1 cellular context compared by ENCODE assay signal in genomic region chr2:219045937-219046550, GRCh38.
TF ChIP-seq lines count a peak whose summit lies in the region.

No MANE protein-coding gene starts in this region.

TF ChIP-seq in HepG2, 621 proteins besides CTCF, POLR2A, EP300 and RAD21 (continued from another document and continues in another):
- no peak for TF ChIP-seq CHD2 (IDR thresholded peaks at IDR 0.05; ENCODE audit: low read depth, low read length)
- no peak for TF ChIP-seq HOMEZ (CRISPR knock-in tag; IDR thresholded peaks at IDR 0.05; ENCODE audit: low read depth)
- 0 out of 2 replicates have a peak, but pooled peaks have one; percentile 63 for TF ChIP-seq MED13 (CRISPR knock-in tag; IDR thresholded peaks at IDR 0.05)
- no peak for TF ChIP-seq ZNF850 (CRISPR knock-in tag; conservative IDR thresholded peaks at IDR 0.05)
- TF ChIP-seq ZMAT3 (CRISPR knock-in tag; conservative IDR thresholded peaks at IDR 0.05) = 0 out of 2 replicates have a peak, but pooled peaks have one; percentile 41
- TF ChIP-seq HINFP (CRISPR knock-in tag; IDR thresholded peaks at IDR 0.05; ENCODE audit: low read depth) = peak; percentile 49; the same call in 1 of the 2 replicates
- peak; percentile 88; the same call in 1 of the 2 replicates for TF ChIP-seq ZFP37 (CRISPR knock-in tag; IDR thresholded peaks at IDR 0.05; ENCODE audit: borderline replicate concordance)
- 0 out of 2 replicates have a peak, but pooled peaks have one; percentile 31 for TF ChIP-seq MTF1 (CRISPR knock-in tag; IDR thresholded peaks at IDR 0.05)
- TF ChIP-seq XRCC5 (optimal IDR thresholded peaks at IDR 0.05; ENCODE audit: low read length) = peak; percentile 42
- peak; percentile 76; the same call in 1 of the 2 replicates for TF ChIP-seq MEIS2 (CRISPR knock-in tag; IDR thresholded peaks at IDR 0.05)
- TF ChIP-seq HMG20A (CRISPR knock-in tag; IDR thresholded peaks at IDR 0.05; ENCODE audit: borderline replicate concordance) = 0 out of 2 replicates have a peak, but pooled peaks have one; percentile 44
- TF ChIP-seq ZNF333 (CRISPR knock-in tag; IDR thresholded peaks at IDR 0.05; ENCODE audit: borderline replicate concordance) = no peak
- peak; percentile 83 for TF ChIP-seq SALL1 (CRISPR knock-in tag; IDR thresholded peaks at IDR 0.05)
- TF ChIP-seq KDM5B (CRISPR knock-in tag; IDR thresholded peaks at IDR 0.05; ENCODE audit: borderline replicate concordance) = peak; percentile 73; the same call in 1 of the 2 replicates
- TF ChIP-seq SRY (CRISPR knock-in tag; IDR thresholded peaks at IDR 0.05) = peak; percentile 71; the same call in 1 of the 2 replicates
- no peak for TF ChIP-seq TCF12 (IDR thresholded peaks at IDR 0.05)
- TF ChIP-seq TCF12 (CRISPR knock-in tag; IDR thresholded peaks at IDR 0.05) = no peak
- 0 out of 2 replicates have a peak, but pooled peaks have one; percentile 42 for TF ChIP-seq FOXO1 (CRISPR knock-in tag; IDR thresholded peaks at IDR 0.05)
- 0 out of 2 replicates have a peak, but pooled peaks have one; percentile 28 for TF ChIP-seq ZNF33B (CRISPR knock-in tag; IDR thresholded peaks at IDR 0.05)
- peak; percentile 90 for TF ChIP-seq HOXA5 (CRISPR knock-in tag; IDR thresholded peaks at IDR 0.05)
- TF ChIP-seq LRRFIP1 (CRISPR knock-in tag; conservative IDR thresholded peaks at IDR 0.05) = peak; percentile 95
- peak; percentile 63; the same call in 1 of the 2 replicates for TF ChIP-seq ZNF235 (CRISPR knock-in tag; IDR thresholded peaks at IDR 0.05; ENCODE audit: borderline replicate concordance)
- TF ChIP-seq ZHX1 (CRISPR knock-in tag; IDR thresholded peaks at IDR 0.05; ENCODE audit: low read depth) = 0 out of 2 replicates have a peak, but pooled peaks have one; percentile 31
- 0 out of 2 replicates have a peak, but pooled peaks have one; percentile 47 for TF ChIP-seq ZNF780A (CRISPR knock-in tag; IDR thresholded peaks at IDR 0.05)
- peak; percentile 44; the same call in 1 of the 2 replicates for TF ChIP-seq MXD1 (CRISPR knock-in tag; IDR thresholded peaks at IDR 0.05)
- TF ChIP-seq ZFX (CRISPR knock-in tag; IDR thresholded peaks at IDR 0.05; ENCODE audit: low read depth) = peak; percentile 31; the same call in 1 of the 2 replicates
- TF ChIP-seq ZSCAN9 (CRISPR knock-in tag; IDR thresholded peaks at IDR 0.05; ENCODE audit: borderline replicate concordance) = peak; percentile 98
- 0 out of 2 replicates have a peak, but pooled peaks have one; percentile 68 for TF ChIP-seq ZNF775 (CRISPR knock-in tag; IDR thresholded peaks at IDR 0.05; ENCODE audit: borderline replicate concordance)
- peak; percentile 55; the same call in 1 of the 2 replicates for TF ChIP-seq ARNTL (CRISPR knock-in tag; IDR thresholded peaks at IDR 0.05)
- TF ChIP-seq ZBTB2 (CRISPR knock-in tag; IDR thresholded peaks at IDR 0.05; ENCODE audit: low read depth) = 0 out of 2 replicates have a peak, but pooled peaks have one; percentile 26
- TF ChIP-seq ZNF232 (CRISPR knock-in tag; IDR thresholded peaks at IDR 0.05; ENCODE audit: borderline replicate concordance) = peak; percentile 88; the same call in 1 of the 2 replicates
- no peak for TF ChIP-seq SNRNP70 (IDR thresholded peaks at IDR 0.05; ENCODE audit: low read depth, low read length)
- TF ChIP-seq ZNF17 (CRISPR knock-in tag; IDR thresholded peaks at IDR 0.05) = 0 out of 2 replicates have a peak, but pooled peaks have one; percentile 41
- TF ChIP-seq POGK (CRISPR knock-in tag; conservative IDR thresholded peaks at IDR 0.05) = 0 out of 2 replicates have a peak, but pooled peaks have one; percentile 47
- TF ChIP-seq ZNF224 (CRISPR knock-in tag; IDR thresholded peaks at IDR 0.05) = no peak
- 0 out of 2 replicates have a peak, but pooled peaks have one; percentile 64 for TF ChIP-seq ATF5 (CRISPR knock-in tag; IDR thresholded peaks at IDR 0.05; ENCODE audit: low read depth)
- peak; percentile 39; the same call in 1 of the 2 replicates for TF ChIP-seq ZNF709 (CRISPR knock-in tag; IDR thresholded peaks at IDR 0.05)
- TF ChIP-seq ZNF563 (CRISPR knock-in tag; IDR thresholded peaks at IDR 0.05) = peak; percentile 79
- TF ChIP-seq ZNF589 (CRISPR knock-in tag; conservative IDR thresholded peaks at IDR 0.05) = peak; percentile 64; the same call in 1 of the 2 replicates
- peak; percentile 30; the same call in 1 of the 2 replicates for TF ChIP-seq ARID4A (CRISPR knock-in tag; IDR thresholded peaks at IDR 0.05; ENCODE audit: borderline replicate concordance)
- peak; percentile 67 for TF ChIP-seq IKZF4 (CRISPR knock-in tag; IDR thresholded peaks at IDR 0.05; ENCODE audit: borderline replicate concordance, low read depth, not compliant biosample characterization)
- TF ChIP-seq ZNF678 (CRISPR knock-in tag; IDR thresholded peaks at IDR 0.05) = 0 out of 2 replicates have a peak, but pooled peaks have one; percentile 68
- TF ChIP-seq RNF2 (conservative IDR thresholded peaks at IDR 0.05; ENCODE audit: low read depth) = no peak
